In the genomic region with DNA sequence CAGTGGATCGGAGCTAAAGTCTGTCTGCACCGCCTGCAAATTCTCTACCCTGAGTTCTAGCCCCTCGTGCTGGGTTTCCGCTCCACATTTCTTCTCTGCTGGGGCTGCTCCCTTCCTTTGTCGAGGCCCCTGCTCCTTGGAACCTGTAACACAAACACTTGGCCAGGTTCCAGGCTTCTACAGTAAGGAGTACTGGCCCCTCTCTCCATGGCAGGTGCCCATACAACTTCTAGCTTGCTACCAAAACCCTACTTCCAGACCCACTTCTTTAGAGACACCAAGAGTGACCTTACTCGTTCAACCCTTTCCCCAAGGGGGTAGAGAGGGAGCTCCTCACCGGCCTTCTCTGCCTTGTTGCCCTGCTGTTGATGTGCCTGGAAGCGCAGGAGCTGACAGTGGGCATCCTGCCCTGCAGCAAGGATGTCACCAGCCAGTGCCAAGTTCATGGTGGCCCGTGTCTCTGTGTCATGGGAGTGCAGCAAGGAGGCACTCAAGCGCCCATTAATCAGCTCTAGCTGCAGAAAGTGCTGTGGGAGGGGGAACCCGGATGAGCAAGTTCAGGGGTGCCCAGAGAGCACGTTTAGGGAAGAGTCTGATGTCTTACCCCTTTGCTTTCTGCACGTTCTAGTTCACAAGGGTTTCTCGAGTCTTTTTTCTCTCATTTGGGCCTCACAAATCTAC, we compare ENCODE assay signal across 9 cellular contexts. TPM values are rescaled to one million over a fixed set of nuclear protein-coding genes. Genes with fewer than 3 reads are reported as not detected.
DNase-seq lines count a peak whose midpoint lies in the region; ATAC-seq and TF ChIP-seq lines count a peak whose summit lies in the region.
"Had no signal": no experiment of that assay in that cellular context is flagged by ENCODE, and none has a peak within 500 bp of the region (broad histone marks: within the 10 kb centered on the region; RNA-seq: fewer than 3 reads in every experiment).

No MANE protein-coding gene starts in this region.

- H3K36me3 Mint-ChIP-seq in natural killer cell treated with Interleukin-12 subunit alpha and Interleukin-12 subunit beta and Interleukin-15 and Interleukin-18, amount 100 ng/mL, for 72 hours = peaks cover 6% of the 10 kb centered on the region

- no peaks in the 10 kb centered on the region for H3K27me3 ChIP-seq in DND-41 (ENCODE audit: insufficient read depth, low read length, poor library complexity)
- H3K27me3 ChIP-seq in ectodermal cell (ENCODE audit: control insufficient read depth, insufficient read depth, low read length, poor library complexity, severe bottlenecking) = no peaks in the 10 kb centered on the region

- no peak for TF ChIP-seq CTCF in DND-41 (IDR thresholded peaks at IDR 0.05; ENCODE audit: borderline replicate concordance, extremely low read depth, low read length, poor library complexity, severe bottlenecking)

- peak overlapping the region; percentile 90; a peak in 3 of 4 replicates for H3K4me3 ChIP-seq in DND-41 (ENCODE audit: low read depth in 1 of 2, low read length in 2 of 2)
- H3K4me3 ChIP-seq in ectodermal cell (ENCODE audit: insufficient read depth, low read depth, low read length) = peak overlapping the region; percentile 99

- WGBS in ectodermal cell, 2 experiments = 57 to 60% methylated on average over 14 of the region's 14 CpGs

- peak overlapping the region; percentile 79 to 92 for H3K27ac Mint-ChIP-seq in natural killer cell treated with Interleukin-12 subunit alpha and Interleukin-12 subunit beta and Interleukin-15 and Interleukin-18, amount 100 ng/mL, for 72 hours

- peaks cover 25% of the 10 kb centered on the region for H3K79me2 ChIP-seq in DND-41 (ENCODE audit: insufficient read depth, low read length)

- no peaks in the 10 kb centered on the region for H3K9me3 Mint-ChIP-seq in natural killer cell treated with Interleukin-12 subunit alpha and Interleukin-12 subunit beta and Interleukin-15 and Interleukin-18, amount 100 ng/mL, for 72 hours

- H3K4me1 Mint-ChIP-seq in natural killer cell treated with Interleukin-12 subunit alpha and Interleukin-12 subunit beta and Interleukin-15 and Interleukin-18, amount 100 ng/mL, for 72 hours (ENCODE audit: low read depth in 2 of 2) = peaks cover 17 to 28% of the 10 kb centered on the region in 2 donors

- H4K20me1 ChIP-seq in DND-41 (ENCODE audit: insufficient read depth, low read length) = peaks cover 37% of the 10 kb centered on the region

- H3K27ac ChIP-seq in DND-41 (ENCODE audit: low read length) = peak overlapping the region; percentile 81
- no peak overlapping the region for H3K27ac ChIP-seq in ectodermal cell (ENCODE audit: insufficient read depth, low read depth, low read length, poor library complexity, severe bottlenecking)

- no peaks in the 10 kb centered on the region for H3K9me3 ChIP-seq in DND-41 (ENCODE audit: insufficient read depth, low read length, severe bottlenecking)
- H3K9me3 ChIP-seq in ectodermal cell (ENCODE audit: control insufficient read depth, low read length) = no peaks in the 10 kb centered on the region

- H3K36me3 ChIP-seq in DND-41 (ENCODE audit: insufficient read depth, low read length) (peaks cover 34% of the 10 kb centered on the region), ectodermal cell (ENCODE audit: control insufficient read depth, insufficient read depth, low read length) (peaks cover 12% of the 10 kb centered on the region)

- peak; percentile 22 for DNase-seq in DND-41
- DNase-seq in RPMI8226 = peak; percentile 53
- DNase-seq in natural killer cell treated with Interleukin-12 subunit alpha and Interleukin-12 subunit beta and Interleukin-15 and Interleukin-18, amount 100 ng/mL, for 72 hours (ENCODE audit: low spot score) = peak; percentile 42
- DNase-seq in iPS-NIHi11 (ENCODE audit: low spot score) = no peak
- no peak for DNase-seq in kidney glomerular epithelial cell (lab: John Stamatoyannopoulos, UW)
- DNase-seq in DMS79 (lab: John Stamatoyannopoulos, UW) = no peak
- no peak for DNase-seq in medulla oblongata (ENCODE audit: extremely low spot score)

- H3K4me1 ChIP-seq in DND-41 (ENCODE audit: insufficient read depth, low read length) (peaks cover 28% of the 10 kb centered on the region), ectodermal cell (ENCODE audit: control insufficient read depth, insufficient read depth, low read length) (peaks cover 6% of the 10 kb centered on the region)

- peak overlapping the region; percentile 90 for H3K9ac ChIP-seq in DND-41 (ENCODE audit: low read depth, low read length)

- peak overlapping the region; percentile 89 for H3K4me2 ChIP-seq in DND-41 (ENCODE audit: insufficient read depth, low read length)

- ATAC-seq in DND-41 (ENCODE audit: insufficient read depth, low read depth) = peak; percentile 5; the same call in 1 of the 3 replicates
- ATAC-seq in natural killer cell treated with Interleukin-12 subunit alpha and Interleukin-12 subunit beta and Interleukin-15 and Interleukin-18, amount 100 ng/mL, for 72 hours = no peak

- 0 out of 2 replicates have a peak overlapping the region, but pooled peaks have one; percentile 95 for H2AFZ ChIP-seq in DND-41 (ENCODE audit: low read depth, low read length)

- no peaks in the 10 kb centered on the region for H3K27me3 Mint-ChIP-seq in natural killer cell treated with Interleukin-12 subunit alpha and Interleukin-12 subunit beta and Interleukin-15 and Interleukin-18, amount 100 ng/mL, for 72 hours

- peak overlapping the region; percentile 89 for H3K4me3 Mint-ChIP-seq in natural killer cell treated with Interleukin-12 subunit alpha and Interleukin-12 subunit beta and Interleukin-15 and Interleukin-18, amount 100 ng/mL, for 72 hours

RNA-seq across cellular contexts. Expression of a gene that starts 1.1 kb away (rescaled TPM):
- polyA plus RNA-seq in ectodermal cell (2013, experiment 1 of 4) = 39.0 TPM
- 32.9 TPM for polyA plus RNA-seq in ectodermal cell (2013, experiment 2 of 4)
- polyA plus RNA-seq in ectodermal cell (2013, experiment 3 of 4) = 30.3 TPM
- polyA plus RNA-seq in ectodermal cell (2013, experiment 4 of 4) = 40.2 TPM
- total RNA-seq in natural killer cell treated with Interleukin-12 subunit alpha and Interleukin-12 subunit beta and Interleukin-15 and Interleukin-18, amount 100 ng/mL, for 72 hours = 100 to 1,000 TPM in 1 of 2 donors, 10 to 100 TPM in 1; 91.6 to 109 TPM

RNA-seq across cellular contexts. Expression of a gene that starts 5.9 kb away (rescaled TPM):
- polyA plus RNA-seq in ectodermal cell (2013, experiment 1 of 4) = not detected
- not detected for polyA plus RNA-seq in ectodermal cell (2013, experiment 2 of 4)
- polyA plus RNA-seq in ectodermal cell (2013, experiment 3 of 4) = not detected
- not detected for polyA plus RNA-seq in ectodermal cell (2013, experiment 4 of 4)
- not detected for total RNA-seq in natural killer cell treated with Interleukin-12 subunit alpha and Interleukin-12 subunit beta and Interleukin-15 and Interleukin-18, amount 100 ng/mL, for 72 hours
- total RNA-seq: left colon had no signal

RNA-seq across cellular contexts. Expression of a gene that starts 9.7 kb away (rescaled TPM):
- 0.41 TPM for polyA plus RNA-seq in ectodermal cell (2013, experiment 1 of 4)
- 0.73 TPM for polyA plus RNA-seq in ectodermal cell (2013, experiment 2 of 4)
- polyA plus RNA-seq in ectodermal cell (2013, experiment 3 of 4) = 0.59 TPM
- 0.36 TPM for polyA plus RNA-seq in ectodermal cell (2013, experiment 4 of 4)
- under 1 TPM in 1 of 2 donors, not detected in 1; 0.25 TPM for total RNA-seq in natural killer cell treated with Interleukin-12 subunit alpha and Interleukin-12 subunit beta and Interleukin-15 and Interleukin-18, amount 100 ng/mL, for 72 hours

RNA-seq across cellular contexts. Expression of a gene that starts 14.4 kb away (rescaled TPM):
- polyA plus RNA-seq in ectodermal cell (2013, experiment 1 of 4) = 1.4 TPM
- polyA plus RNA-seq in ectodermal cell (2013, experiment 2 of 4) = 1.0 TPM
- polyA plus RNA-seq in ectodermal cell (2013, experiment 3 of 4) = 1.4 TPM
- 1.1 TPM for polyA plus RNA-seq in ectodermal cell (2013, experiment 4 of 4)
- total RNA-seq in natural killer cell treated with Interleukin-12 subunit alpha and Interleukin-12 subunit beta and Interleukin-15 and Interleukin-18, amount 100 ng/mL, for 72 hours = 1 to 10 TPM in 1 of 2 donors, under 1 TPM in 1; 0.36 to 1.4 TPM

RNA-seq across cellular contexts. Expression of a gene that starts 15.5 kb away (rescaled TPM):
- not detected for polyA plus RNA-seq in ectodermal cell (2013, experiment 1 of 4)
- polyA plus RNA-seq in ectodermal cell (2013, experiment 2 of 4) = not detected
- polyA plus RNA-seq in ectodermal cell (2013, experiment 3 of 4) = not detected
- not detected for polyA plus RNA-seq in ectodermal cell (2013, experiment 4 of 4)
- total RNA-seq in natural killer cell treated with Interleukin-12 subunit alpha and Interleukin-12 subunit beta and Interleukin-15 and Interleukin-18, amount 100 ng/mL, for 72 hours = not detected
- total RNA-seq: left colon had no signal

Comparison
In these comparisons a context has a peak if more than half of its experiments do, and no peak if none do; other contexts are left out.
1. DNase-seq: peak in DND-41 (single experiment), RPMI8226 (single experiment) and natural killer cell treated with Interleukin-12 subunit alpha and Interleukin-12 subunit beta and Interleukin-15 and Interleukin-18, amount 100 ng/mL, for 72 hours (single experiment); none in iPS-NIHi11 (single experiment), kidney glomerular epithelial cell (single experiment), DMS79 (single experiment) and medulla oblongata (single experiment).